Comparison of ENCODE assay signal across 15 cellular contexts in the genomic region with DNA sequence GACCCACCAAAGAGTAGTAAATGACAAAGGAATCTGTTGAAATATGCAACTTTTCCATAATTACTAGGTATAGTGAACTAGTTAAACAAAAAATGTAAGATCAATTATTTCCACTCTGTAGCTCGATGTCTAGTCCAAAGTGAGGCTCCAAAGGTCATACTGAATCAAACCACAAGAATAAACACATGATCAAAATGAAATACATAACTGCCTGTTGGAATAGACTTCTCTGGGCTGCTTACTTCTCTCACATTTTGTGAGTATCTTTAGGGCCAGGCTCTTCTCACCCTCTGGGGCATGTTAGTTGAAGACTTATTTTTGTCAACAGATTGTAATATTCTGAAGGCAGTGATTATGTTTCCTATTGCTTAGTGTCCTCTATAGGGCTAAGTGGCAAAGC.
DNase-seq lines count a peak whose midpoint lies in the region; ATAC-seq, FAIRE-seq and TF ChIP-seq lines count a peak whose summit lies in the region.
"Had no signal": no experiment of that assay in that cellular context is flagged by ENCODE, and none has a peak within 500 bp of the region (broad histone marks: within the 10 kb centered on the region; RNA-seq: fewer than 3 reads in every experiment).

No MANE protein-coding gene starts in this region.

- peak; percentile 60 for DNase-seq in M059J (ENCODE audit: low read depth)
- no peak for DNase-seq in coronary artery (ENCODE audit: low spot score)
- DNase-seq in pancreas: no peak
- no peak for DNase-seq in H7
- no peak for DNase-seq in medulla oblongata (ENCODE audit: extremely low spot score)
- DNase-seq in ovary: no peak
- DNase-seq: activated naive CD8-positive, alpha-beta T cell treated with anti-CD3 and anti-CD28 coated beads, Interleukin-2, amount 10 ng/mL, durations not matched to agents 7 days and 5 days; DMS153; immature natural killer cell; naive thymus-derived CD4-positive, alpha-beta T cell; NCI-H2029; NCI-H748 treated with DMSO at 0.1 percent for 48 hours had no signal

- H3K4me1 ChIP-seq in pancreas (peaks cover 7 to 23% (median 12%) of the 10 kb centered on the region in 3 donors), ovary (ENCODE audit: insufficient read depth) (no peaks in the 10 kb centered on the region)

- intact Hi-C loops in pancreas (cut with DNase I) (no loop called here), ovary (cut with DNase I) (no loop called here)

- H3K36me3 ChIP-seq in pancreas (no peaks in the 10 kb centered on the region), H7 (replicated peaks; ENCODE audit: control insufficient read depth, insufficient read depth, low read length) (no peaks in the 10 kb centered on the region), ovary (no peaks in the 10 kb centered on the region)

- TF ChIP-seq POLR2A in ovary (IDR thresholded peaks at IDR 0.05): no peak

- TF ChIP-seq CTCF in 22Rv1 (IDR thresholded peaks at IDR 0.05) (no peak), coronary artery (IDR thresholded peaks at IDR 0.05) (no peak), pancreas (IDR thresholded peaks at IDR 0.05) (no peak), ovary (IDR thresholded peaks at IDR 0.05) (no peak)

- FAIRE-seq in pancreas (lab: Jason Lieb, UNC): no peak

- WGBS in pancreas, 2 donors: 2 to 6% methylated on average over 1 of the region's 1 CpG
- 10 to 28% (median 22%) methylated on average over 1 of the region's 1 CpG for WGBS in ovary, 3 donors

- H3K9me3 ChIP-seq in pancreas: no peaks in the 10 kb centered on the region
- H3K9me3 ChIP-seq in ovary: no peaks in the 10 kb centered on the region

- H3K27me3 ChIP-seq in pancreas (no peaks in the 10 kb centered on the region), H7 (ENCODE audit: control insufficient read depth, insufficient read depth, low read length) (no peaks in the 10 kb centered on the region), ovary (no peaks in the 10 kb centered on the region)

- H3K4me3 ChIP-seq in coronary artery (no peak overlapping the region), pancreas (no peak overlapping the region), H7 (ENCODE audit: insufficient read depth, low read depth, low read length) (no peak overlapping the region), ovary (no peak overlapping the region)

- TF ChIP-seq EP300 in ovary (IDR thresholded peaks at IDR 0.05): no peak

- H3K27ac ChIP-seq in 22Rv1 (peak overlapping the region; percentile 48), coronary artery (peak overlapping the region; percentile 87 to 90), pancreas (peak overlapping the region in 2 of 4 donors; percentile 37 to 38), ovary (no peak overlapping the region)

- ATAC-seq in pancreas (peak; percentile 52 to 70 (median 61)), HG02885 (IDR thresholded peaks at IDR 0.05; ENCODE audit: poor library complexity, unreplicated experiment) (no peak)
- ATAC-seq: naive thymus-derived CD4-positive, alpha-beta T cell; Right ventricle myocardium inferior had no signal

Comparison
In these comparisons a context has a peak if more than half of its experiments do, and no peak if none do; other contexts are left out.
1. H3K27ac ChIP-seq: peak in 22Rv1 (single experiment) and coronary artery (2 of 2); none in ovary (0 of 2).